7 cellular contexts compared by ENCODE assay signal in the genomic region with DNA sequence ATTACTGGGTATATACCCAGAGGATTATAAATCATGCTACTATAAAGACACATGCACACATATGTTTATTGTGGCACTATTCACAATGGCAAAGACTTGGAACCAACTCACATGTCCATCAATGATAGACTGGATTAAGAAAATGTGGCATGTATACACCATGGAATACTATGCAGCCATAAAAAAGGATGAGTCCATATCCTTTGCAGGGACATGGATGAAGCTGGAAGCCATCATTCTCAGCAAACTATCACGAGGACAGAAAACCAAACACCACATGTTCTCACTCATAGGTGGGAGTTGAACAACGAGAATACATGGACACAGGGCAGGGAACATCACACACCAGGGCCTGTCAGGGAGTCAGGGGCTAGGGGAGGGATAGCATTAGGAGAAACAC. TPM values are rescaled to one million over a fixed set of nuclear protein-coding genes. Genes with fewer than 3 reads are reported as not detected.
"Had no signal": no experiment of that assay in that cellular context is flagged by ENCODE, and none has a peak within 500 bp of the region (broad histone marks: within the 10 kb centered on the region; RNA-seq: fewer than 3 reads in every experiment).

No MANE protein-coding gene starts in this region.

RNA-seq across cellular contexts. Expression of a gene that starts 52.8 kb away (rescaled TPM):
- total RNA-seq: activated T-cell treated with anti-CD3 and anti-CD28 coated beads, Interleukin-2, amount 50 U/mL, for 4 hours; activated T-helper 1 cell treated with anti-CD3 and anti-CD28 coated beads, Interleukin-12 subunit alpha, Interleukin-12 subunit beta, Interleukin-2, Interleukin-4 antibody, amounts not matched to agents 30 ng/mL and 10 ng/mL and 1 ng/mL, durations not matched to agents 14 hours and 24 hours and 36 hours; activated T-helper 2 cell treated with anti-CD3 and anti-CD28 coated beads, Interferon-gamma antibody, Interleukin-2, Interleukin-4, amounts not matched to agents 10 μg/mL and 5 μg/mL and 100 μg/mL, durations not matched to agents 14 hours and 24 hours and 36 hours; ascending aorta; bronchial epithelial cell; chondrocyte had no signal
- polyA plus RNA-seq: cardiac muscle cell had no signal
